In genomic region chr14:20454645-20455354, GRCh38 we compare ENCODE assay signal across 8 cellular contexts. TPM values are rescaled to one million over a fixed set of nuclear protein-coding genes. Genes with fewer than 3 reads are reported as not detected.
A peak's percentile ranks its signal among the peaks of the same experiment; 100 is the strongest.
DNase-seq lines count a peak whose midpoint lies in the region; ATAC-seq and TF ChIP-seq lines count a peak whose summit lies in the region.

Gene APEX1, plus strand, starts transcription at chr14:20455226. Its CDS starts 420 bp downstream, at chr14:20455646.
Gene OSGEP, minus strand, starts transcription at chr14:20454812. Its CDS starts 129 bp downstream, at chr14:20454683.

- H3K4me3 ChIP-seq in duodenal mucosa (ENCODE audit: low read depth in 1 of 2, low read length in 2 of 2): peak within 1 kb of the TSS; percentile 85 to 93
- peak within 1 kb of the TSS; percentile 69 to 81 (median 71) for H3K4me3 ChIP-seq in right lobe of liver

- no peak within 1 kb of the TSS for H3K27ac Mint-ChIP-seq in activated CD4-positive, alpha-beta memory T cell treated with anti-CD3 and anti-CD28 coated beads, Interleukin-2, amount 10 ng/mL, durations not matched to agents 7 days and 5 days

- peaks cover 39 to 55% of the 10 kb centered on the region in 2 donors for H3K36me3 ChIP-seq in duodenal mucosa (ENCODE audit: control insufficient read depth in 1 of 2, insufficient read depth in 2 of 2, low read length in 2 of 2)
- peaks cover 0 to 60% (median 18%) of the 10 kb centered on the region in 4 donors for H3K36me3 ChIP-seq in right lobe of liver

- POLR2A ChIA-PET in activated CD4-positive, alpha-beta memory T cell treated with anti-CD3 and anti-CD28 coated beads, Interleukin-2, amount 10 ng/mL, durations not matched to agents 7 days and 5 days (lab: Charles Lee): interaction anchor here (0.7 to 5.5 kb wide), 24 partner anchors 8 to 228 kb away, joined by 3 to 95 read pairs (median 4); partner anchors contain the start of genes CCNB1IP1, PARP2, PNP and TEP1

- no peak within 1 kb of the TSS for H3K4me3 Mint-ChIP-seq in activated CD4-positive, alpha-beta memory T cell treated with anti-CD3 and anti-CD28 coated beads, Interleukin-2, amount 10 ng/mL, durations not matched to agents 7 days and 5 days

- DNase-seq in CD1c-positive myeloid dendritic cell (ENCODE audit: extremely low spot score) (peak; percentile 100), NCI-H82 treated with DMSO at 0.1 percent for 48 hours (lab: John Stamatoyannopoulos, UW; ENCODE audit: unreplicated experiment) (peak; percentile 90), right lobe of liver (peak; percentile 98 to 99 (median 98))
- DNase-seq in activated CD4-positive, alpha-beta memory T cell treated with anti-CD3 and anti-CD28 coated beads, Interleukin-2, amount 10 ng/mL, durations not matched to agents 7 days and 5 days: peak; percentile 99
- DNase-seq in stimulated activated CD4-positive, alpha-beta T cell treated with anti-CD3 and anti-CD28 coated beads, Interleukin-4, amount 100 ng/mL, for 4 hours: peak; percentile 91 to 98

- H3K27ac ChIP-seq in duodenal mucosa (ENCODE audit: low read depth, low read length) (peak within 1 kb of the TSS; percentile 95), right lobe of liver (peak within 1 kb of the TSS; percentile 78 to 89 (median 80))

- peaks cover 34% of the 10 kb centered on the region for H3K36me3 Mint-ChIP-seq in activated CD4-positive, alpha-beta memory T cell treated with anti-CD3 and anti-CD28 coated beads, Interleukin-2, amount 10 ng/mL, durations not matched to agents 7 days and 5 days (ENCODE audit: low read depth)

- intact Hi-C loops in right lobe of liver (cut with DNase I): no loop called here

- no peaks in the 10 kb centered on the region for H3K9me3 Mint-ChIP-seq in activated CD4-positive, alpha-beta memory T cell treated with anti-CD3 and anti-CD28 coated beads, Interleukin-2, amount 10 ng/mL, durations not matched to agents 7 days and 5 days

- TF ChIP-seq CTCF in right lobe of liver (IDR thresholded peaks at IDR 0.05): no peak

- peak; percentile 79 for TF ChIP-seq POLR2A in right lobe of liver (IDR thresholded peaks at IDR 0.05)

- H3K27me3 ChIP-seq in duodenal mucosa (ENCODE audit: control insufficient read depth in 1 of 2, insufficient read depth in 2 of 2, low read length in 2 of 2) (no peaks in the 10 kb centered on the region), right lobe of liver (no peaks in the 10 kb centered on the region)

- under 1% methylated on average over 22 of the region's 44 CpGs for WGBS in right lobe of liver (ENCODE audit: insufficient coverage, low coverage, low lambda C conversion rate, missing lambda C conversion rate)

- CTCF ChIA-PET in activated CD4-positive, alpha-beta memory T cell treated with anti-CD3 and anti-CD28 coated beads, Interleukin-2, amount 10 ng/mL, durations not matched to agents 7 days and 5 days (lab: Charles Lee): interaction anchor here (0.9 to 3.5 kb wide), 9 partner anchors 15 to 167 kb away, joined by 3 to 36 read pairs (median 5); partner anchors contain the start of genes PARP2, PNP and TEP1

- ATAC-seq in GM19438 (IDR thresholded peaks at IDR 0.05; ENCODE audit: low read depth, unreplicated experiment) (peak; percentile 86), HG03575 (IDR thresholded peaks at IDR 0.05; ENCODE audit: extremely low read depth, insufficient number of reproducible peaks, low FRiP score, unreplicated experiment) (peak; percentile 63), right lobe of liver (peak; percentile 94 to 97 (median 95))

- H3K9me3 ChIP-seq in duodenal mucosa (ENCODE audit: control insufficient read depth in 1 of 2, low read length in 2 of 2): no peaks in the 10 kb centered on the region
- no peaks in the 10 kb centered on the region for H3K9me3 ChIP-seq in right lobe of liver

- peak within 1 kb of the TSS; percentile 93 to 94 for H3K9ac ChIP-seq in duodenal mucosa (ENCODE audit: low read depth in 1 of 2, low read length in 2 of 2)

- H3K4me1 ChIP-seq in duodenal mucosa (ENCODE audit: control insufficient read depth in 1 of 2, insufficient read depth in 2 of 2, low read length in 2 of 2) (peaks cover 31 to 33% of the 10 kb centered on the region in 2 donors), right lobe of liver (peaks cover 0 to 17% (median 9%) of the 10 kb centered on the region in 4 donors)

- no peaks in the 10 kb centered on the region for H3K27me3 Mint-ChIP-seq in activated CD4-positive, alpha-beta memory T cell treated with anti-CD3 and anti-CD28 coated beads, Interleukin-2, amount 10 ng/mL, durations not matched to agents 7 days and 5 days

- H3K4me1 Mint-ChIP-seq in activated CD4-positive, alpha-beta memory T cell treated with anti-CD3 and anti-CD28 coated beads, Interleukin-2, amount 10 ng/mL, durations not matched to agents 7 days and 5 days: peaks cover 34% of the 10 kb centered on the region

RNA-seq across cellular contexts. Expression of gene APEX1, which starts in this region (rescaled TPM):
- total RNA-seq in activated CD4-positive, alpha-beta memory T cell treated with anti-CD3 and anti-CD28 coated beads, Interleukin-2, amount 10 ng/mL, durations not matched to agents 7 days and 5 days: 100 to 1,000 TPM in 1 of 2 experiments, 10 to 100 TPM in 1; 91.9 to 103 TPM
- 10 to 100 TPM; 50.2 to 87.0 (median 59.8) TPM for total RNA-seq in right lobe of liver

RNA-seq across cellular contexts. Expression of gene OSGEP, which starts in this region (rescaled TPM):
- total RNA-seq in activated CD4-positive, alpha-beta memory T cell treated with anti-CD3 and anti-CD28 coated beads, Interleukin-2, amount 10 ng/mL, durations not matched to agents 7 days and 5 days: 10 to 100 TPM; 35.8 to 40.3 TPM
- 10 to 100 TPM; 11.2 to 43.8 (median 14.4) TPM for total RNA-seq in right lobe of liver

Comparison
In these comparisons a context has a peak if more than half of its experiments do, and no peak if none do; other contexts are left out.
1. Peak in every context shown above with its lines: DNase-seq, ATAC-seq, H3K4me3 ChIP-seq and H3K27ac ChIP-seq.